9 cellular contexts compared by ENCODE assay signal in genomic region chr15:67134577-67135492, GRCh38.
DNase-seq lines count a peak whose midpoint lies in the region; ATAC-seq and TF ChIP-seq lines count a peak whose summit lies in the region.
"Had no signal": no experiment of that assay in that cellular context is flagged by ENCODE, and none has a peak within 500 bp of the region (broad histone marks: within the 10 kb centered on the region; RNA-seq: fewer than 3 reads in every experiment).

No MANE protein-coding gene starts in this region.

- no peaks in the 10 kb centered on the region for H3K27me3 ChIP-seq in CD4-positive, CD25-positive, alpha-beta regulatory T cell (ENCODE audit: control insufficient read depth, insufficient read depth, low read length)
- no peaks in the 10 kb centered on the region for H3K27me3 ChIP-seq in HUES48 (ENCODE audit: control insufficient read depth, insufficient read depth, low read length)

- no peaks in the 10 kb centered on the region for H3K9me3 Mint-ChIP-seq in CD4-positive, CD25-positive, alpha-beta regulatory T cell
- H3K9me3 Mint-ChIP-seq in dendritic cell treated with granulocyte-macrophage colony-stimulating factor and Interleukin-4, amounts not matched to agents 40 ng/mL and 50 ng/mL, for 4 days, result no peaks in the 10 kb centered on the region
- no peaks in the 10 kb centered on the region for H3K9me3 Mint-ChIP-seq in natural killer cell treated with Interleukin-12 subunit alpha and Interleukin-12 subunit beta and Interleukin-15 and Interleukin-18, amount 100 ng/mL, for 72 hours

- H3K4me1 ChIP-seq in CD4-positive, CD25-positive, alpha-beta regulatory T cell (ENCODE audit: control insufficient read depth, insufficient read depth, low read length, poor library complexity, severe bottlenecking), result peaks cover 78% of the 10 kb centered on the region
- H3K4me1 ChIP-seq in HUES48 (ENCODE audit: control insufficient read depth, insufficient read depth, low read length), result peaks cover 62% of the 10 kb centered on the region

- peaks cover 46 to 98% (median 75%) of the 10 kb centered on the region in 4 donors for H3K4me1 Mint-ChIP-seq in CD4-positive, CD25-positive, alpha-beta regulatory T cell
- H3K4me1 Mint-ChIP-seq in dendritic cell treated with granulocyte-macrophage colony-stimulating factor and Interleukin-4, amounts not matched to agents 40 ng/mL and 50 ng/mL, for 4 days (ENCODE audit: low read depth), result peaks cover 56% of the 10 kb centered on the region
- peaks cover 72 to 79% of the 10 kb centered on the region in 2 donors for H3K4me1 Mint-ChIP-seq in natural killer cell treated with Interleukin-12 subunit alpha and Interleukin-12 subunit beta and Interleukin-15 and Interleukin-18, amount 100 ng/mL, for 72 hours (ENCODE audit: low read depth in 2 of 2)

- no peak for TF ChIP-seq CTCF in GM20000 (IDR thresholded peaks at IDR 0.05; ENCODE audit: extremely low read depth, missing control alignments)

- no peak for DNase-seq in CD4-positive, CD25-positive, alpha-beta regulatory T cell
- no peak for DNase-seq in natural killer cell treated with Interleukin-12 subunit alpha and Interleukin-12 subunit beta and Interleukin-15 and Interleukin-18, amount 100 ng/mL, for 72 hours (ENCODE audit: low spot score)
- DNase-seq in hypothalamus (lab: John Stamatoyannopoulos, UW), result no peak
- no peak for DNase-seq in NCI-H1930 (lab: John Stamatoyannopoulos, UW)
- DNase-seq in GM20000 (ENCODE audit: low spot score), result no peak
- DNase-seq: RPMI8226 had no signal

- intact Hi-C loops in dendritic cell treated with granulocyte-macrophage colony-stimulating factor and Interleukin-4, amounts not matched to agents 40 ng/mL and 50 ng/mL, for 4 days (cut with micrococcal nuclease), result no loop called here

- H3K4me3 ChIP-seq in CD4-positive, CD25-positive, alpha-beta regulatory T cell (ENCODE audit: low read depth, low read length), result peak overlapping the region; percentile 68
- no peak overlapping the region for H3K4me3 ChIP-seq in HUES48 (ENCODE audit: low read depth, low read length)

- no peaks in the 10 kb centered on the region for H3K36me3 ChIP-seq in CD4-positive, CD25-positive, alpha-beta regulatory T cell (ENCODE audit: control insufficient read depth, insufficient read depth, low read length)
- H3K36me3 ChIP-seq in HUES48 (ENCODE audit: control insufficient read depth, insufficient read depth, low read length), result no peaks in the 10 kb centered on the region

- H3K27me3 Mint-ChIP-seq in CD4-positive, CD25-positive, alpha-beta regulatory T cell, result no peaks in the 10 kb centered on the region
- H3K27me3 Mint-ChIP-seq in dendritic cell treated with granulocyte-macrophage colony-stimulating factor and Interleukin-4, amounts not matched to agents 40 ng/mL and 50 ng/mL, for 4 days, result peaks cover 16% of the 10 kb centered on the region
- no peaks in the 10 kb centered on the region for H3K27me3 Mint-ChIP-seq in natural killer cell treated with Interleukin-12 subunit alpha and Interleukin-12 subunit beta and Interleukin-15 and Interleukin-18, amount 100 ng/mL, for 72 hours

- no peaks in the 10 kb centered on the region for H3K9me3 ChIP-seq in CD4-positive, CD25-positive, alpha-beta regulatory T cell (ENCODE audit: control insufficient read depth in 2 of 2, low read length in 2 of 2)
- no peaks in the 10 kb centered on the region for H3K9me3 ChIP-seq in HUES48 (ENCODE audit: control insufficient read depth, insufficient read depth, low read length)

- H3K27ac ChIP-seq in CD4-positive, CD25-positive, alpha-beta regulatory T cell (ENCODE audit: insufficient read depth, low read length, poor library complexity, severe bottlenecking), result peak overlapping the region; percentile 90
- peak overlapping the region; percentile 48 for H3K27ac ChIP-seq in HUES48 (ENCODE audit: low read depth, low read length)

- peak overlapping the region; percentile 98 to 100 (median 99) for H3K27ac Mint-ChIP-seq in CD4-positive, CD25-positive, alpha-beta regulatory T cell
- H3K27ac Mint-ChIP-seq in dendritic cell treated with granulocyte-macrophage colony-stimulating factor and Interleukin-4, amounts not matched to agents 40 ng/mL and 50 ng/mL, for 4 days, result peak overlapping the region; percentile 20
- peak overlapping the region; percentile 96 to 99 for H3K27ac Mint-ChIP-seq in natural killer cell treated with Interleukin-12 subunit alpha and Interleukin-12 subunit beta and Interleukin-15 and Interleukin-18, amount 100 ng/mL, for 72 hours

- H3K36me3 Mint-ChIP-seq in CD4-positive, CD25-positive, alpha-beta regulatory T cell, result peaks cover 4% of the 10 kb centered on the region
- H3K36me3 Mint-ChIP-seq in dendritic cell treated with granulocyte-macrophage colony-stimulating factor and Interleukin-4, amounts not matched to agents 40 ng/mL and 50 ng/mL, for 4 days (ENCODE audit: low read depth), result no peaks in the 10 kb centered on the region
- H3K36me3 Mint-ChIP-seq in natural killer cell treated with Interleukin-12 subunit alpha and Interleukin-12 subunit beta and Interleukin-15 and Interleukin-18, amount 100 ng/mL, for 72 hours, result no peaks in the 10 kb centered on the region

- peak; percentile 9 to 11 for ATAC-seq in CD4-positive, CD25-positive, alpha-beta regulatory T cell (ENCODE audit: low read depth in 2 of 2)
- peak; percentile 32 to 67 for ATAC-seq in natural killer cell treated with Interleukin-12 subunit alpha and Interleukin-12 subunit beta and Interleukin-15 and Interleukin-18, amount 100 ng/mL, for 72 hours
- ATAC-seq in HG02973 (IDR thresholded peaks at IDR 0.05; ENCODE audit: unreplicated experiment), result no peak

- peak overlapping the region; percentile 68 to 86 (median 82) for H3K4me3 Mint-ChIP-seq in CD4-positive, CD25-positive, alpha-beta regulatory T cell
- no peak overlapping the region for H3K4me3 Mint-ChIP-seq in dendritic cell treated with granulocyte-macrophage colony-stimulating factor and Interleukin-4, amounts not matched to agents 40 ng/mL and 50 ng/mL, for 4 days
- H3K4me3 Mint-ChIP-seq in natural killer cell treated with Interleukin-12 subunit alpha and Interleukin-12 subunit beta and Interleukin-15 and Interleukin-18, amount 100 ng/mL, for 72 hours, result peak overlapping the region; percentile 86

- H3K9ac ChIP-seq in HUES48 (ENCODE audit: low read depth, low read length), result no peak overlapping the region

Comparison
In these comparisons a context has a peak if more than half of its experiments do, and no peak if none do; other contexts are left out.
1. H3K27ac Mint-ChIP-seq: peak in every context shown above with its lines; median percentile 99 in CD4-positive, CD25-positive, alpha-beta regulatory T cell; 98 in natural killer cell treated with Interleukin-12 subunit alpha and Interleukin-12 subunit beta and Interleukin-15 and Interleukin-18, amount 100 ng/mL, for 72 hours; 20 in dendritic cell treated with granulocyte-macrophage colony-stimulating factor and Interleukin-4, amounts not matched to agents 40 ng/mL and 50 ng/mL, for 4 days.